18 cellular contexts compared by ENCODE assay signal in the genomic region with DNA sequence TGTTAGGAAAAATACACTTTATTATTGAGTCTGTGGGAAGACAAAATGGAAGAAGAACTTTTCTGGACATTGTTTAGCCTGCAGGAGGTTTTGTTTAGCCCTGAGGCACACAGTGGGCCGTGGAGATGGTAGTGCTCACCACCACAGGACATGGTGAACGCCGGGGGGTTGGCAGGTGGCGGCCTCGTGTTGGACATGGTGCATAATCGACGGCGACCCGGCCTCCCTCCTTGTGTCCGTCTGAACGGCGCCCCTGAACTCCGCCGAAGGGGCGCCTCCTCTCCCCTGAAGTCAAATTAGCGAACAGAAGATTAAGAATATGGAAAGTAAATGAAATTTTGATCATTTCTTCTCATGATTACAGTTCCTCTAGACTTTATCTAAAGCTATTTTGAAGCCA.
DNase-seq lines count a peak whose midpoint lies in the region; ATAC-seq and TF ChIP-seq lines count a peak whose summit lies in the region.
"Had no signal": no experiment of that assay in that cellular context is flagged by ENCODE, and none has a peak within 500 bp of the region (broad histone marks: within the 10 kb centered on the region; RNA-seq: fewer than 3 reads in every experiment).

No MANE protein-coding gene starts in this region.

- peaks cover 58% of the 10 kb centered on the region for H3K4me1 Mint-ChIP-seq in activated T-cell treated with anti-CD3 and anti-CD28 coated beads, Interleukin-2, amount 50 U/mL, for 24 hours (ENCODE audit: low read depth)
- peaks cover 42% of the 10 kb centered on the region for H3K4me1 Mint-ChIP-seq in activated T-cell treated with anti-CD3 and anti-CD28 coated beads, Interleukin-2, amount 50 U/mL, for 4 hours (ENCODE audit: low read depth)
- H3K4me1 Mint-ChIP-seq in neural progenitor cell: peaks cover 32% of the 10 kb centered on the region

- H3K9me3 ChIP-seq in SJSA1 (replicated peaks) (no peaks in the 10 kb centered on the region), neural progenitor cell (ENCODE audit: low read depth) (no peaks in the 10 kb centered on the region), tibial nerve (peaks cover 0 to 15% (median 3%) of the 10 kb centered on the region in 4 donors)

- no peaks in the 10 kb centered on the region for H3K27me3 Mint-ChIP-seq in activated T-cell treated with anti-CD3 and anti-CD28 coated beads, Interleukin-2, amount 50 U/mL, for 24 hours
- H3K27me3 Mint-ChIP-seq in activated T-cell treated with anti-CD3 and anti-CD28 coated beads, Interleukin-2, amount 50 U/mL, for 4 hours (ENCODE audit: low read depth): no peaks in the 10 kb centered on the region
- H3K27me3 Mint-ChIP-seq in neural progenitor cell (ENCODE audit: insufficient read depth, low read depth): no peaks in the 10 kb centered on the region

- DNase-seq in activated T-cell treated with anti-CD3 and anti-CD28 coated beads, Interleukin-2, amount 50 U/mL, for 24 hours: no peak
- no peak for DNase-seq in activated T-cell treated with anti-CD3 and anti-CD28 coated beads, Interleukin-2, amount 50 U/mL, for 4 hours
- DNase-seq in GM13976 (ENCODE audit: low spot score): peak; percentile 25
- no peak for DNase-seq in SJSA1 (ENCODE audit: low read depth in 1 of 2, low spot score in 2 of 2)
- no peak for DNase-seq in neural progenitor cell (ENCODE audit: low spot score)
- DNase-seq in stimulated activated CD4-positive, alpha-beta T cell treated with anti-CD3 and anti-CD28 coated beads, Interleukin-4, amount 100 ng/mL, for 4 hours: no peak
- DNase-seq in tibial nerve (ENCODE audit: low spot score in 2 of 2): no peak
- DNase-seq: ACHN, AML-193, COR-L47, DMS153, GOT3, KG1, NCI-H1048, NCI-H146, NCI-H524, PC-9 had no signal

- TF ChIP-seq CTCF in GM13976 (IDR thresholded peaks at IDR 0.05; ENCODE audit: borderline replicate concordance, control extremely low read depth, extremely low read depth, insufficient read depth, missing control alignments): no peak
- TF ChIP-seq CTCF in neural progenitor cell (IDR thresholded peaks at IDR 0.05): no peak
- no peak for TF ChIP-seq CTCF in tibial nerve (IDR thresholded peaks at IDR 0.05)

- no peak overlapping the region for H3K4me2 ChIP-seq in neural progenitor cell
- H3K4me2 ChIP-seq: PC-9 had no signal

- H2AFZ ChIP-seq in neural progenitor cell (replicated peaks): no peak overlapping the region
- H2AFZ ChIP-seq: PC-9 had no signal

- peak overlapping the region; percentile 97 for H3K27ac Mint-ChIP-seq in activated T-cell treated with anti-CD3 and anti-CD28 coated beads, Interleukin-2, amount 50 U/mL, for 24 hours
- H3K27ac Mint-ChIP-seq in neural progenitor cell: peak overlapping the region; percentile 57
- H3K27ac Mint-ChIP-seq: CD14-positive monocyte had no signal

- H3K36me3 Mint-ChIP-seq in activated T-cell treated with anti-CD3 and anti-CD28 coated beads, Interleukin-2, amount 50 U/mL, for 24 hours (ENCODE audit: low read depth): peaks cover 3% of the 10 kb centered on the region
- no peaks in the 10 kb centered on the region for H3K36me3 Mint-ChIP-seq in activated T-cell treated with anti-CD3 and anti-CD28 coated beads, Interleukin-2, amount 50 U/mL, for 4 hours (ENCODE audit: insufficient read depth)
- H3K36me3 Mint-ChIP-seq in neural progenitor cell: no peaks in the 10 kb centered on the region
- H3K36me3 Mint-ChIP-seq: CD14-positive monocyte had no signal

- ATAC-seq in activated T-cell treated with anti-CD3 and anti-CD28 coated beads, Interleukin-2, amount 50 U/mL, for 4 hours: no peak

- no peaks in the 10 kb centered on the region for H3K79me2 ChIP-seq in neural progenitor cell (ENCODE audit: low read depth)

- TF ChIP-seq EP300 in tibial nerve (IDR thresholded peaks at IDR 0.05): no peak

- peak overlapping the region; percentile 65 for H3K4me3 Mint-ChIP-seq in activated T-cell treated with anti-CD3 and anti-CD28 coated beads, Interleukin-2, amount 50 U/mL, for 24 hours
- no peak overlapping the region for H3K4me3 Mint-ChIP-seq in activated T-cell treated with anti-CD3 and anti-CD28 coated beads, Interleukin-2, amount 50 U/mL, for 4 hours
- no peak overlapping the region for H3K4me3 Mint-ChIP-seq in neural progenitor cell

- H3K27ac ChIP-seq in SJSA1 (peak overlapping the region; percentile 79), neural progenitor cell (no peak overlapping the region), tibial nerve (no peak overlapping the region)
- H3K27ac ChIP-seq: PC-9 had no signal

- peaks cover 2% of the 10 kb centered on the region for H3K9me3 Mint-ChIP-seq in activated T-cell treated with anti-CD3 and anti-CD28 coated beads, Interleukin-2, amount 50 U/mL, for 24 hours
- H3K9me3 Mint-ChIP-seq in activated T-cell treated with anti-CD3 and anti-CD28 coated beads, Interleukin-2, amount 50 U/mL, for 4 hours: peaks cover 8% of the 10 kb centered on the region
- H3K9me3 Mint-ChIP-seq in neural progenitor cell: peaks cover 7% of the 10 kb centered on the region

- WGBS in tibial nerve, 2 donors: 89 to 94% methylated on average over 16 of the region's 16 CpGs

- H3K4me3 ChIP-seq in SJSA1 (no peak overlapping the region), neural progenitor cell (no peak overlapping the region), tibial nerve (no peak overlapping the region)
- H3K4me3 ChIP-seq: PC-9 had no signal

- H3K36me3 ChIP-seq in SJSA1 (peaks cover 3% of the 10 kb centered on the region; the same call in 1 of the 2 replicates), neural progenitor cell (no peaks in the 10 kb centered on the region), tibial nerve (no peaks in the 10 kb centered on the region)

- H3K27me3 ChIP-seq in SJSA1 (replicated peaks) (no peaks in the 10 kb centered on the region), neural progenitor cell (no peaks in the 10 kb centered on the region), tibial nerve (no peaks in the 10 kb centered on the region)

- H4K20me1 ChIP-seq in neural progenitor cell (ENCODE audit: low read depth): no peaks in the 10 kb centered on the region

- no peak overlapping the region for H3K9ac ChIP-seq in neural progenitor cell

- in situ Hi-C loops in GM13976 (cut with MboI; ENCODE audit: low sequenced_read_pairs, unreplicated experiment): no loop called here

- H3F3A ChIP-seq in neural progenitor cell (ENCODE audit: low read depth): no peaks in the 10 kb centered on the region

- H3K4me1 ChIP-seq in SJSA1 (replicated peaks): peaks cover 45% of the 10 kb centered on the region
- H3K4me1 ChIP-seq in neural progenitor cell: no peaks in the 10 kb centered on the region
- H3K4me1 ChIP-seq in tibial nerve: peaks cover 0 to 4% (median 0%) of the 10 kb centered on the region in 4 donors

- no peak for TF ChIP-seq POLR2A in tibial nerve (IDR thresholded peaks at IDR 0.05)
